ENCODE assay signal across 12 cellular contexts in genomic region chr13:100124265-100124664, GRCh38. TPM values are rescaled to one million over a fixed set of nuclear protein-coding genes. Genes with fewer than 3 reads are reported as not detected.
DNase-seq lines count a peak whose midpoint lies in the region; ATAC-seq and TF ChIP-seq lines count a peak whose summit lies in the region.
"Had no signal": no experiment of that assay in that cellular context is flagged by ENCODE, and none has a peak within 500 bp of the region (broad histone marks: within the 10 kb centered on the region; RNA-seq: fewer than 3 reads in every experiment).

No MANE protein-coding gene starts in this region.

- H3K4me3 ChIP-seq in MG63 (no peak overlapping the region), SK-N-SH (ENCODE audit: low read depth in 2 of 2, low read length in 1 of 2) (no peak overlapping the region), left ventricle myocardium inferior (no peak overlapping the region), aorta (ENCODE audit: low read length in 2 of 2) (no peak overlapping the region), coronary artery (no peak overlapping the region)

- H3K9me3 Mint-ChIP-seq in activated CD4-positive, alpha-beta memory T cell treated with anti-CD3 and anti-CD28 coated beads, Interleukin-2, amount 10 ng/mL, durations not matched to agents 7 days and 5 days = peaks cover 14% of the 10 kb centered on the region

- peaks cover 0 to 11% of the 10 kb centered on the region in 2 experiments for H3K4me1 ChIP-seq in SK-N-SH (ENCODE audit: control insufficient read depth in 1 of 2, insufficient read depth in 2 of 2, low read depth in 1 of 2, low read length in 1 of 2)
- peaks cover 5% of the 10 kb centered on the region for H3K4me1 ChIP-seq in foreskin keratinocyte
- peaks cover 2% of the 10 kb centered on the region for H3K4me1 ChIP-seq in left ventricle myocardium inferior
- no peaks in the 10 kb centered on the region for H3K4me1 ChIP-seq in aorta (ENCODE audit: control insufficient read depth in 1 of 2, insufficient read depth in 2 of 2, low read length in 2 of 2)

- H3K27me3 ChIP-seq in MG63 (no peaks in the 10 kb centered on the region), SK-N-SH (ENCODE audit: insufficient read depth) (no peaks in the 10 kb centered on the region), foreskin keratinocyte (no peaks in the 10 kb centered on the region), left ventricle myocardium inferior (ENCODE audit: low read depth) (no peaks in the 10 kb centered on the region), aorta (ENCODE audit: control insufficient read depth in 1 of 2, insufficient read depth in 2 of 2, low read length in 1 of 2) (no peaks in the 10 kb centered on the region)

- H3K27me3 Mint-ChIP-seq in activated CD4-positive, alpha-beta memory T cell treated with anti-CD3 and anti-CD28 coated beads, Interleukin-2, amount 10 ng/mL, durations not matched to agents 7 days and 5 days = no peaks in the 10 kb centered on the region
- H3K27me3 Mint-ChIP-seq: progenitor cell of endocrine pancreas had no signal

- H3K4me1 Mint-ChIP-seq in activated CD4-positive, alpha-beta memory T cell treated with anti-CD3 and anti-CD28 coated beads, Interleukin-2, amount 10 ng/mL, durations not matched to agents 7 days and 5 days = peaks cover 7% of the 10 kb centered on the region

- no peak overlapping the region for H3K9ac ChIP-seq in SK-N-SH

- H3K9me2 ChIP-seq in SK-N-SH = no peaks in the 10 kb centered on the region

- CTCF ChIA-PET in SK-N-SH (lab: Yijun Ruan, JAX) = no interaction called here
- CTCF ChIA-PET in activated CD4-positive, alpha-beta memory T cell treated with anti-CD3 and anti-CD28 coated beads, Interleukin-2, amount 10 ng/mL, durations not matched to agents 7 days and 5 days (lab: Charles Lee) = no interaction called here

- H2AFZ ChIP-seq in SK-N-SH (ENCODE audit: low read depth) = no peak overlapping the region

- H3K27ac Mint-ChIP-seq in activated CD4-positive, alpha-beta memory T cell treated with anti-CD3 and anti-CD28 coated beads, Interleukin-2, amount 10 ng/mL, durations not matched to agents 7 days and 5 days = no peak overlapping the region
- H3K27ac Mint-ChIP-seq: progenitor cell of endocrine pancreas had no signal

- no peaks in the 10 kb centered on the region for H3K79me2 ChIP-seq in SK-N-SH (ENCODE audit: insufficient read depth)

- no peak overlapping the region for H3K4me3 Mint-ChIP-seq in activated CD4-positive, alpha-beta memory T cell treated with anti-CD3 and anti-CD28 coated beads, Interleukin-2, amount 10 ng/mL, durations not matched to agents 7 days and 5 days

- POLR2A ChIA-PET in SK-N-SH (lab: Yijun Ruan, JAX) = no interaction called here
- POLR2A ChIA-PET in activated CD4-positive, alpha-beta memory T cell treated with anti-CD3 and anti-CD28 coated beads, Interleukin-2, amount 10 ng/mL, durations not matched to agents 7 days and 5 days (lab: Charles Lee) = no interaction called here

- TF ChIP-seq RAD21 in SK-N-SH (IDR thresholded peaks at IDR 0.05; ENCODE audit: low read length) = no peak

- H3K27ac ChIP-seq in SK-N-SH (ENCODE audit: low read depth in 2 of 2, low read length in 1 of 2) (peak overlapping the region in 1 of 2 experiments; percentile 19; a peak in 1 of 4 replicates), foreskin keratinocyte (no peak overlapping the region), left ventricle myocardium inferior (replicated peaks) (no peak overlapping the region), aorta (ENCODE audit: low read depth in 1 of 2, low read length in 2 of 2) (no peak overlapping the region), coronary artery (no peak overlapping the region)

- intact Hi-C loops in left ventricle myocardium inferior (cut with micrococcal nuclease) (no loop called here), aorta (cut with DNase I) (no loop called here)

- ATAC-seq in foreskin keratinocyte (peak; percentile 94), aorta (ENCODE audit: low FRiP score) (no peak)

- peaks cover 6% of the 10 kb centered on the region for H3F3A ChIP-seq in SK-N-SH (replicated peaks; ENCODE audit: insufficient read depth)

- H3K36me3 Mint-ChIP-seq in activated CD4-positive, alpha-beta memory T cell treated with anti-CD3 and anti-CD28 coated beads, Interleukin-2, amount 10 ng/mL, durations not matched to agents 7 days and 5 days (ENCODE audit: low read depth) = peaks cover 23% of the 10 kb centered on the region

- H3K9me3 ChIP-seq in MG63 (0 out of 2 replicates have a peak, but pooled peaks cover 7% of the 10 kb centered on the region), SK-N-SH (peaks cover 11% of the 10 kb centered on the region), left ventricle myocardium inferior (replicated peaks) (peaks cover 14% of the 10 kb centered on the region), aorta (ENCODE audit: control insufficient read depth, low read length) (no peaks in the 10 kb centered on the region)

- no peak for TF ChIP-seq EP300 in SK-N-SH (IDR thresholded peaks at IDR 0.05; ENCODE audit: borderline replicate concordance in 1 of 2, low read depth in 1 of 2, low read length in 1 of 2)

- DNase-seq in COR-L47 (lab: John Stamatoyannopoulos, UW) = peak; percentile 25
- DNase-seq in MG63 = peak; percentile 4
- DNase-seq in SK-N-SH = no peak
- DNase-seq in foreskin keratinocyte = peak; percentile 40 to 63
- DNase-seq in activated CD4-positive, alpha-beta memory T cell treated with anti-CD3 and anti-CD28 coated beads, Interleukin-2, amount 10 ng/mL, durations not matched to agents 7 days and 5 days = no peak
- no peak for DNase-seq in left ventricle myocardium inferior
- no peak for DNase-seq in aorta
- DNase-seq in coronary artery (ENCODE audit: low spot score) = no peak
- DNase-seq: activated T-cell treated with anti-CD3 and anti-CD28 coated beads, Interleukin-2, amount 50 U/mL, for 1 hour; amniotic stem cell; NCI-H526 treated with DMSO at 0.1 percent for 48 hours had no signal

- H4K20me1 ChIP-seq in SK-N-SH (ENCODE audit: insufficient read depth) = no peaks in the 10 kb centered on the region

- H3K4me2 ChIP-seq in SK-N-SH = no peak overlapping the region

- 58% methylated on average over 5 of the region's 5 CpGs for WGBS in SK-N-SH (ENCODE audit: low lambda C conversion rate)
- 83 to 85% methylated on average over 5 of the region's 5 CpGs for WGBS in aorta, 2 donors

- TF ChIP-seq CTCF in SK-N-SH (IDR thresholded peaks at IDR 0.05) = no peak
- no peak for TF ChIP-seq CTCF in foreskin keratinocyte (conservative IDR thresholded peaks at IDR 0.05)
- no peak for TF ChIP-seq CTCF in left ventricle myocardium inferior (IDR thresholded peaks at IDR 0.05; ENCODE audit: borderline replicate concordance)
- no peak for TF ChIP-seq CTCF in coronary artery (IDR thresholded peaks at IDR 0.05)

- no peaks in the 10 kb centered on the region; the same call in 1 of the 2 replicates for H3K36me3 ChIP-seq in MG63
- H3K36me3 ChIP-seq in SK-N-SH (replicated peaks in 1 of 2; ENCODE audit: control insufficient read depth in 1 of 2, insufficient read depth in 2 of 2, low read length in 1 of 2) = peaks cover 0 to 28% of the 10 kb centered on the region in 2 experiments
- peaks cover 17% of the 10 kb centered on the region for H3K36me3 ChIP-seq in left ventricle myocardium inferior
- H3K36me3 ChIP-seq in aorta (ENCODE audit: control insufficient read depth in 1 of 2, insufficient read depth in 2 of 2, low read length in 1 of 2) = no peaks in the 10 kb centered on the region

TF ChIP-seq in SK-N-SH, 30 proteins besides CTCF, POLR2A, EP300 and RAD21:
- TF ChIP-seq FOSL2 (IDR thresholded peaks at IDR 0.05; ENCODE audit: borderline replicate concordance, low read depth) (0 out of 2 replicates have a peak, but pooled peaks have one; percentile 16), YY1 (IDR thresholded peaks at IDR 0.05; ENCODE audit: low read depth) (no peak)

RNA-seq across cellular contexts. Expression of gene PCCA, which starts 35.4 kb away (rescaled TPM):
- total RNA-seq in MG63 (2014; rRNA removed; shearing (Covaris generic); ENCODE audit: low replicate concordance) = 3.1 and 14.2 TPM in 2 replicates
- polyA plus RNA-seq in SK-N-SH (2012; rRNA removed) = 6.8 and 7.3 TPM in 2 replicates
- polyA plus RNA-seq in SK-N-SH (2012; cell fraction: cytosol; rRNA removed) = 8.7 and 9.8 TPM in 2 replicates
- polyA plus RNA-seq in SK-N-SH (2012; cell fraction: nucleus; rRNA removed) = 8.0 and 11.3 TPM in 2 replicates
- total RNA-seq in foreskin keratinocyte = 8.4 and 10.3 TPM in 2 replicates
- polyA plus RNA-seq in foreskin keratinocyte = 5.5 and 6.5 TPM in 2 replicates
- total RNA-seq in activated CD4-positive, alpha-beta memory T cell treated with anti-CD3 and anti-CD28 coated beads, Interleukin-2, amount 10 ng/mL, durations not matched to agents 7 days and 5 days = 10 to 100 TPM; 11.7 to 12.2 TPM
- 65.4 TPM for total RNA-seq in left ventricle myocardium inferior
- 10 to 100 TPM; 25.5 to 37.4 TPM for total RNA-seq in aorta
- polyA plus RNA-seq in aorta = 10 to 100 TPM; 17.7 to 19.7 TPM

Comparison
In these comparisons a context has a peak if more than half of its experiments do, and no peak if none do; other contexts are left out.
1. DNase-seq: peak in COR-L47 (single experiment), MG63 (single experiment) and foreskin keratinocyte (2 of 2); none in SK-N-SH (single experiment), activated CD4-positive, alpha-beta memory T cell treated with anti-CD3 and anti-CD28 coated beads, Interleukin-2, amount 10 ng/mL, durations not matched to agents 7 days and 5 days (single experiment), left ventricle myocardium inferior (single experiment), aorta (0 of 2) and coronary artery (single experiment).